Comparison of ENCODE assay signal across 20 cellular contexts in the genomic region with DNA sequence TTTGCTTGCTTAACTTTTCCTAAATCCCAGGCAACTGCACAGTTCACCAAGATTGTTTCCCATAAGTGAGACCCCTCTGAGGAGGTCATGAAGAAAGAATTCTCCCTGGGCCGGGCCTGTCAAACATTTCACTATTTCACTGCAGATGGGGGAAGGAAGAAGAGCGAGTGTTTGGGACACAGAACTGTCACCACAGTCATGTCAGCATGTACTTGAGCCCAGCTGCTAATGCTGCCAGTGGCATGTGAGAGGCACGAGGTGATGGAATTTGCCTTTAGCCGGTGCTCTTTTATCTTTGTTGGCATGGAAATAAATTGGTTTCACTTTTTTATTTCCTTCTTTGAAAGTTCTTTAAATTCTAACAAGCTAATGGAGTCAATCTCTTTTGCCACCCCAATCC.
"Had no signal": no experiment of that assay in that cellular context is flagged by ENCODE, and none has a peak within 500 bp of the region (broad histone marks: within the 10 kb centered on the region; RNA-seq: fewer than 3 reads in every experiment).

No MANE protein-coding gene starts in this region.

- H3K36me3 Mint-ChIP-seq: type B pancreatic cell had no signal

- H3K27me3 Mint-ChIP-seq: activated CD4-positive, alpha-beta T cell treated with anti-CD3 and anti-CD28 coated beads, Interleukin-2, amount 10 ng/mL, durations not matched to agents 24 days and 14 days; activated CD8-positive, alpha-beta T cell treated with anti-CD3 and anti-CD28 coated beads for 36 hours; activated naive CD8-positive, alpha-beta T cell treated with anti-CD3 and anti-CD28 coated beads, Interleukin-2, amount 10 ng/mL, durations not matched to agents 7 days and 5 days; activated T-helper 17 cell treated with anti-CD3 and anti-CD28 coated beads, Interleukin-2, amount 50 U/mL, for 72 hours; naive thymus-derived CD8-positive, alpha-beta T cell; stimulated activated naive CD8-positive, alpha-beta T cell treated with anti-CD3 and anti-CD28 coated beads, Interleukin-15, Interleukin-2, amounts not matched to agents 100 ng/mL and 50 ng/mL, for 24 hours; type B pancreatic cell had no signal

- H3K79me2 ChIP-seq: parathyroid adenoma had no signal

- H3K4me1 ChIP-seq: breast epithelium, parathyroid adenoma, suprapubic skin had no signal

- H3K27ac ChIP-seq: breast epithelium, heart left ventricle, parathyroid adenoma, suprapubic skin had no signal

- H3K9me3 Mint-ChIP-seq: activated CD8-positive, alpha-beta T cell treated with anti-CD3 and anti-CD28 coated beads for 36 hours; stimulated activated naive CD8-positive, alpha-beta T cell treated with anti-CD3 and anti-CD28 coated beads, Interleukin-15, Interleukin-2, amounts not matched to agents 100 ng/mL and 50 ng/mL, for 24 hours had no signal

- H3K4me3 Mint-ChIP-seq: activated CD4-positive, alpha-beta T cell treated with anti-CD3 and anti-CD28 coated beads, Interleukin-2, amount 10 ng/mL, durations not matched to agents 24 days and 14 days; activated CD8-positive, alpha-beta T cell treated with anti-CD3 and anti-CD28 coated beads for 36 hours; activated naive CD8-positive, alpha-beta T cell treated with anti-CD3 and anti-CD28 coated beads, Interleukin-2, amount 10 ng/mL, durations not matched to agents 7 days and 5 days; activated T-helper 17 cell treated with anti-CD3 and anti-CD28 coated beads, Interleukin-2, amount 50 U/mL, for 72 hours; naive thymus-derived CD8-positive, alpha-beta T cell; stimulated activated naive CD8-positive, alpha-beta T cell treated with anti-CD3 and anti-CD28 coated beads, Interleukin-15, Interleukin-2, amounts not matched to agents 100 ng/mL and 50 ng/mL, for 24 hours; type B pancreatic cell had no signal

- H3K4me1 Mint-ChIP-seq: activated naive CD8-positive, alpha-beta T cell treated with anti-CD3 and anti-CD28 coated beads, Interleukin-2, amount 10 ng/mL, durations not matched to agents 7 days and 5 days had no signal

- ATAC-seq: activated CD8-positive, alpha-beta T cell treated with anti-CD3 and anti-CD28 coated beads for 36 hours; naive thymus-derived CD8-positive, alpha-beta T cell; SK-N-SH treated with all-trans-retinoic acid at 6 μM for 48 hours had no signal

- H3K4me3 ChIP-seq: breast epithelium, heart left ventricle, suprapubic skin had no signal

- H3K36me3 ChIP-seq: breast epithelium, heart left ventricle, suprapubic skin had no signal

- H2AFZ ChIP-seq: parathyroid adenoma had no signal

- H3K27me3 ChIP-seq: breast epithelium, heart left ventricle, suprapubic skin had no signal

- H3K27ac Mint-ChIP-seq: activated CD4-positive, alpha-beta T cell treated with anti-CD3 and anti-CD28 coated beads, Interleukin-2, amount 10 ng/mL, durations not matched to agents 24 days and 14 days; activated CD8-positive, alpha-beta T cell treated with anti-CD3 and anti-CD28 coated beads for 36 hours; activated naive CD8-positive, alpha-beta T cell treated with anti-CD3 and anti-CD28 coated beads, Interleukin-2, amount 10 ng/mL, durations not matched to agents 7 days and 5 days; activated T-helper 17 cell treated with anti-CD3 and anti-CD28 coated beads, Interleukin-2, amount 50 U/mL, for 72 hours; stimulated activated naive CD8-positive, alpha-beta T cell treated with anti-CD3 and anti-CD28 coated beads, Interleukin-15, Interleukin-2, amounts not matched to agents 100 ng/mL and 50 ng/mL, for 24 hours; type B pancreatic cell had no signal

- H3K9ac ChIP-seq: parathyroid adenoma had no signal

- DNase-seq: activated CD4-positive, alpha-beta T cell treated with anti-CD3 and anti-CD28 coated beads, Interleukin-2, amount 10 ng/mL, durations not matched to agents 24 days and 14 days; activated CD8-positive, alpha-beta T cell treated with anti-CD3 and anti-CD28 coated beads for 36 hours; activated naive CD4-positive, alpha-beta T cell treated with Interleukin-2 at 50 U/mL for 16 hours; activated naive CD8-positive, alpha-beta T cell treated with anti-CD3 and anti-CD28 coated beads, Interleukin-2, amount 10 ng/mL, durations not matched to agents 7 days and 5 days; activated T-cell treated with anti-CD3 and anti-CD28 coated beads, Interleukin-2, amount 50 U/mL, for 1 hour; amygdala; cortex of kidney; erythroblast; heart left ventricle; mesendoderm; naive thymus-derived CD8-positive, alpha-beta T cell; T-helper 1 cell; T1000 had no signal

- H3K9me3 ChIP-seq: breast epithelium, heart left ventricle, suprapubic skin had no signal
